Comparison of ENCODE assay signal across 8 cellular contexts in the genomic region with DNA sequence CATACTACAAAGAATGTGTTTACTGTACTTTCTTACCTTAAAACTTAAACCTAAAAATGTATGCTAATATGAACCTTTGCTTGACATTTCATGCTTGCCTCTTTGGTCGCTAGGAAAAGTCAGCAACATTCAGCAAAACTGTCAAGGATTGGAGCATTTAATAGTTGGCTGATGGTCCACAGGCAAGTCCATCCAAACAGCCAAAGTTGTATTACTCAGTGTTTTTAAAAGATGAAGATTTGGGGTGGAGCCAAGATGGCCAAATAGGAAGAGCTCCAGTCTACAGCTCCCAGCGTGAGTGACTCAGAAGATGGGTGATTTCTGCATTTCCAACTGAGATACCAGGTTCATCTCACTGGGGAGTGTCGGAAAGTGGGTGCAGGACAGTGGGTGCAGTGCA. TPM values are rescaled to one million over a fixed set of nuclear protein-coding genes. Genes with fewer than 3 reads are reported as not detected.
DNase-seq lines count a peak whose midpoint lies in the region; ATAC-seq lines count a peak whose summit lies in the region.
"Not testable (repeated sequence)": the region's sequence is repeated elsewhere in the genome, so short reads cannot be mapped to it uniquely, and the experiment has no call there.

No MANE protein-coding gene starts in this region.

- DNase-seq in CD4-positive, CD25-positive, alpha-beta regulatory T cell; central memory CD8-positive, alpha-beta T cell (ENCODE audit: low spot score in 2 of 2); stimulated activated effector memory CD8-positive, alpha-beta T cell treated with anti-CD3 and anti-CD28 coated beads, Interleukin-12 subunit alpha, Interleukin-12 subunit beta, amount 100 ng/mL, for 72 hours (ENCODE audit: low spot score in 2 of 2): not testable (repeated sequence)
- peak; percentile 66 for DNase-seq in RPMI7951 (ENCODE audit: low read depth)
- DNase-seq in fibroblast of peridontal ligament (ENCODE audit: extremely low read depth), result peak; percentile 67

- H3K36me3 Mint-ChIP-seq in CD4-positive, CD25-positive, alpha-beta regulatory T cell; activated T-helper 17 cell treated with anti-CD3 and anti-CD28 coated beads, Interleukin-2, amount 50 U/mL, for 72 hours (ENCODE audit: low read depth); central memory CD8-positive, alpha-beta T cell (ENCODE audit: insufficient read depth); stimulated activated effector memory CD8-positive, alpha-beta T cell treated with anti-CD3 and anti-CD28 coated beads, Interleukin-12 subunit alpha, Interleukin-12 subunit beta, amount 100 ng/mL, for 72 hours: not testable (repeated sequence)

- ATAC-seq in CD4-positive, CD25-positive, alpha-beta regulatory T cell (ENCODE audit: low read depth in 2 of 2); activated T-helper 17 cell treated with anti-CD3 and anti-CD28 coated beads, Interleukin-2, amount 50 U/mL, for 72 hours (replicated peaks); central memory CD8-positive, alpha-beta T cell (replicated peaks; ENCODE audit: extremely low read depth, poor library complexity, severe bottlenecking); stimulated activated effector memory CD8-positive, alpha-beta T cell treated with anti-CD3 and anti-CD28 coated beads, Interleukin-12 subunit alpha, Interleukin-12 subunit beta, amount 100 ng/mL, for 72 hours: not testable (repeated sequence)
- ATAC-seq in GM18499 (IDR thresholded peaks at IDR 0.05; ENCODE audit: insufficient read depth, unreplicated experiment) (peak; percentile 14), HG03159 (IDR thresholded peaks at IDR 0.05; ENCODE audit: unreplicated experiment) (peak; percentile 27)

- not testable (repeated sequence) for H3K27me3 ChIP-seq in CD4-positive, CD25-positive, alpha-beta regulatory T cell (ENCODE audit: control insufficient read depth, insufficient read depth, low read length)

- H3K4me3 Mint-ChIP-seq in CD4-positive, CD25-positive, alpha-beta regulatory T cell, result peak overlapping the region; percentile 29 to 56 (median 36)
- H3K4me3 Mint-ChIP-seq in activated T-helper 17 cell treated with anti-CD3 and anti-CD28 coated beads, Interleukin-2, amount 50 U/mL, for 72 hours; central memory CD8-positive, alpha-beta T cell; stimulated activated effector memory CD8-positive, alpha-beta T cell treated with anti-CD3 and anti-CD28 coated beads, Interleukin-12 subunit alpha, Interleukin-12 subunit beta, amount 100 ng/mL, for 72 hours: not testable (repeated sequence)

- not testable (repeated sequence) for H3K9me3 Mint-ChIP-seq in CD4-positive, CD25-positive, alpha-beta regulatory T cell; activated T-helper 17 cell treated with anti-CD3 and anti-CD28 coated beads, Interleukin-2, amount 50 U/mL, for 72 hours; central memory CD8-positive, alpha-beta T cell; stimulated activated effector memory CD8-positive, alpha-beta T cell treated with anti-CD3 and anti-CD28 coated beads, Interleukin-12 subunit alpha, Interleukin-12 subunit beta, amount 100 ng/mL, for 72 hours

- H3K4me1 Mint-ChIP-seq in CD4-positive, CD25-positive, alpha-beta regulatory T cell, result peaks cover 10 to 38% (median 24%) of the 10 kb centered on the region in 4 donors
- not testable (repeated sequence) for H3K4me1 Mint-ChIP-seq in activated T-helper 17 cell treated with anti-CD3 and anti-CD28 coated beads, Interleukin-2, amount 50 U/mL, for 72 hours
- H3K4me1 Mint-ChIP-seq in central memory CD8-positive, alpha-beta T cell, result peaks cover 23% of the 10 kb centered on the region
- peaks cover 37% of the 10 kb centered on the region for H3K4me1 Mint-ChIP-seq in stimulated activated effector memory CD8-positive, alpha-beta T cell treated with anti-CD3 and anti-CD28 coated beads, Interleukin-12 subunit alpha, Interleukin-12 subunit beta, amount 100 ng/mL, for 72 hours

- not testable (repeated sequence) for H3K36me3 ChIP-seq in CD4-positive, CD25-positive, alpha-beta regulatory T cell (ENCODE audit: control insufficient read depth, insufficient read depth, low read length)

- H3K4me1 ChIP-seq in CD4-positive, CD25-positive, alpha-beta regulatory T cell (ENCODE audit: control insufficient read depth, insufficient read depth, low read length, poor library complexity, severe bottlenecking), result peaks cover 21% of the 10 kb centered on the region

- peak overlapping the region; percentile 79 for H3K27ac ChIP-seq in CD4-positive, CD25-positive, alpha-beta regulatory T cell (ENCODE audit: insufficient read depth, low read length, poor library complexity, severe bottlenecking)

- H3K27me3 Mint-ChIP-seq in CD4-positive, CD25-positive, alpha-beta regulatory T cell; activated T-helper 17 cell treated with anti-CD3 and anti-CD28 coated beads, Interleukin-2, amount 50 U/mL, for 72 hours; central memory CD8-positive, alpha-beta T cell: not testable (repeated sequence)

- H3K4me3 ChIP-seq in CD4-positive, CD25-positive, alpha-beta regulatory T cell (ENCODE audit: low read depth, low read length), result peak overlapping the region; percentile 8

- not testable (repeated sequence) for H3K9me3 ChIP-seq in CD4-positive, CD25-positive, alpha-beta regulatory T cell (ENCODE audit: control insufficient read depth in 2 of 2, low read length in 2 of 2)

- H3K27ac Mint-ChIP-seq in CD4-positive, CD25-positive, alpha-beta regulatory T cell, result peak overlapping the region in 2 of 3 donors; percentile 84 to 88
- peak overlapping the region; percentile 33 for H3K27ac Mint-ChIP-seq in activated T-helper 17 cell treated with anti-CD3 and anti-CD28 coated beads, Interleukin-2, amount 50 U/mL, for 72 hours
- H3K27ac Mint-ChIP-seq in central memory CD8-positive, alpha-beta T cell (ENCODE audit: low read depth), result peak overlapping the region; percentile 73
- peak overlapping the region; percentile 90 for H3K27ac Mint-ChIP-seq in stimulated activated effector memory CD8-positive, alpha-beta T cell treated with anti-CD3 and anti-CD28 coated beads, Interleukin-12 subunit alpha, Interleukin-12 subunit beta, amount 100 ng/mL, for 72 hours

RNA-seq across cellular contexts. Expression of a gene that starts 40.6 kb away (rescaled TPM):
- total RNA-seq in CD4-positive, CD25-positive, alpha-beta regulatory T cell, result 0.76 TPM
- 1 to 10 TPM in 3 of 4 donors, under 1 TPM in 1; 0.37 to 3.3 (median 1.7) TPM for polyA plus RNA-seq in CD4-positive, CD25-positive, alpha-beta regulatory T cell
- 5.2 and 6.0 TPM in 2 replicates for total RNA-seq in RPMI7951 (2014; rRNA removed; shearing (Covaris generic))
- under 1 TPM in 1 of 2 donors, not detected in 1; 0.45 TPM for total RNA-seq in activated T-helper 17 cell treated with anti-CD3 and anti-CD28 coated beads, Interleukin-2, amount 50 U/mL, for 72 hours

Comparison
In these comparisons a context has a peak if more than half of its experiments do, and no peak if none do; other contexts are left out.
1. H3K27ac Mint-ChIP-seq: peak in every context shown above with its lines; median percentile 90 in stimulated activated effector memory CD8-positive, alpha-beta T cell treated with anti-CD3 and anti-CD28 coated beads, Interleukin-12 subunit alpha, Interleukin-12 subunit beta, amount 100 ng/mL, for 72 hours; 86 in CD4-positive, CD25-positive, alpha-beta regulatory T cell; 73 in central memory CD8-positive, alpha-beta T cell; 33 in activated T-helper 17 cell treated with anti-CD3 and anti-CD28 coated beads, Interleukin-2, amount 50 U/mL, for 72 hours.